Comparison of ENCODE assay signal across 43 cellular contexts in the genomic region with DNA sequence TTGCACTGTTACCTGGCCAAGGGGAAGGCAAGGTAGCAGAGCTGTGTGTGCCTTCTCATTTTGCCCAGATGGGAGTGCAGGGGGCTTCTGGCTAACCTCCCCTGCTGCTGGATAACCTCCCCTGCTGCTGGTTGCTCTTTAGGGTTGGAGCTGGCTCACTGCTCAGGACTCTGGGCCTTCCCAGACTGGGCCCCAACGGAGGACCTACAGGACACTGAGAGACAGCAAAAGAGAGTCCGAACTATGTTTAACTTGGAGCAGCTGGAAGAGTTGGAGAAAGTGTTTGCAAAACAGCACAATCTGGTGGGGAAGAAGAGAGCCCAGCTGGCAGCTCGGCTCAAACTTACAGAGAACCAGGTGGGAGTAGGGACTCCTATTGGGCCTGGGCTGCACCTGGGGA. TPM values are rescaled to one million over a fixed set of nuclear protein-coding genes. Genes with fewer than 3 reads are reported as not detected.
"Had no signal": no experiment of that assay in that cellular context is flagged by ENCODE, and none has a peak within 500 bp of the region (broad histone marks: within the 10 kb centered on the region; RNA-seq: fewer than 3 reads in every experiment).

No MANE protein-coding gene starts in this region.

- H3K4me1 Mint-ChIP-seq: activated T-helper 17 cell treated with anti-CD3 and anti-CD28 coated beads, Interleukin-2, amount 50 U/mL, for 72 hours had no signal

- H3K4me1 ChIP-seq: breast epithelium had no signal

- H3K9me3 ChIP-seq: adrenal gland, ascending aorta, body of pancreas, breast epithelium had no signal

- H3K4me3 ChIP-seq: adrenal gland, ascending aorta, body of pancreas, breast epithelium, cardiac muscle cell had no signal

- H3K36me3 ChIP-seq: adrenal gland, ascending aorta, brain microvascular endothelial cell, breast epithelium, cardiac muscle cell had no signal

- H3K27ac ChIP-seq: adrenal gland, ascending aorta, body of pancreas, brain microvascular endothelial cell, breast epithelium, cardiac muscle cell had no signal

- H3K27me3 ChIP-seq: ascending aorta had no signal

- H3K36me3 Mint-ChIP-seq: activated naive CD4-positive, alpha-beta T cell treated with anti-CD3 and anti-CD28 coated beads, Interleukin-2, amount 10 ng/mL, durations not matched to agents 7 days and 5 days; activated naive CD4-positive, alpha-beta T cell treated with anti-CD3 and anti-CD28 coated beads, Interleukin-2, amount 50 U/mL, for 24 hours; activated naive CD4-positive, alpha-beta T cell treated with anti-CD3 and anti-CD28 coated beads, Interleukin-2, amount 50 U/mL, for 72 hours; activated naive CD8-positive, alpha-beta T cell; activated naive CD8-positive, alpha-beta T cell treated with anti-CD3 and anti-CD28 coated beads for 36 hours; activated naive CD8-positive, alpha-beta T cell treated with anti-CD3 and anti-CD28 coated beads, Interleukin-2, amount 10 ng/mL, durations not matched to agents 7 days and 5 days; brain had no signal

- H3K9me3 Mint-ChIP-seq: activated naive CD4-positive, alpha-beta T cell treated with anti-CD3 and anti-CD28 coated beads for 36 hours; activated naive CD4-positive, alpha-beta T cell treated with anti-CD3 and anti-CD28 coated beads, Interleukin-2, amount 10 ng/mL, durations not matched to agents 7 days and 5 days; activated naive CD4-positive, alpha-beta T cell treated with anti-CD3 and anti-CD28 coated beads, Interleukin-2, amount 50 U/mL, for 24 hours; activated naive CD4-positive, alpha-beta T cell treated with anti-CD3 and anti-CD28 coated beads, Interleukin-2, amount 50 U/mL, for 72 hours; activated naive CD8-positive, alpha-beta T cell treated with anti-CD3 and anti-CD28 coated beads for 36 hours; activated naive CD8-positive, alpha-beta T cell treated with anti-CD3 and anti-CD28 coated beads, Interleukin-2, amount 10 ng/mL, durations not matched to agents 7 days and 5 days; activated naive CD8-positive, alpha-beta T cell treated with anti-CD3 and anti-CD28 coated beads, Interleukin-2, amount 50 U/mL, for 24 hours; activated T-cell treated with anti-CD3 and anti-CD28 coated beads, Interleukin-2, amount 50 U/mL, for 24 hours; activated T-cell treated with anti-CD3 and anti-CD28 coated beads, Interleukin-2, amount 50 U/mL, for 4 hours; activated T-helper 1 cell treated with anti-CD3 and anti-CD28 coated beads, Interleukin-12 subunit alpha, Interleukin-12 subunit beta, Interleukin-2, Interleukin-4 antibody, amounts not matched to agents 30 ng/mL and 10 ng/mL and 1 ng/mL, durations not matched to agents 14 hours and 24 hours and 36 hours; activated T-helper 17 cell treated with anti-CD3 and anti-CD28 coated beads, Interleukin-2, amount 50 U/mL, for 72 hours; activated T-helper 2 cell treated with anti-CD3 and anti-CD28 coated beads, Interferon-gamma antibody, Interleukin-2, Interleukin-4, amounts not matched to agents 10 μg/mL and 5 μg/mL and 100 μg/mL, durations not matched to agents 14 hours and 24 hours and 36 hours; central memory CD8-positive, alpha-beta T cell had no signal

- DNase-seq: activated effector memory CD4-positive, alpha-beta T cell treated with anti-CD3 and anti-CD28 coated beads, Interleukin-2, amount 50 U/mL, for 16 hours; activated effector memory CD4-positive, alpha-beta T cell treated with Interleukin-2 at 50 U/mL for 16 hours; activated gamma-delta T cell; activated gamma-delta T cell treated with Interleukin-2 at 50 U/mL for 16 hours; activated naive CD4-positive, alpha-beta T cell; activated naive CD4-positive, alpha-beta T cell treated with anti-CD3 and anti-CD28 coated beads for 36 hours; activated naive CD4-positive, alpha-beta T cell treated with anti-CD3 and anti-CD28 coated beads, Interleukin-2, amount 10 ng/mL, durations not matched to agents 7 days and 5 days; activated naive CD4-positive, alpha-beta T cell treated with anti-CD3 and anti-CD28 coated beads, Interleukin-2, amount 50 U/mL, for 16 hours; activated naive CD4-positive, alpha-beta T cell treated with Interleukin-2 at 50 U/mL for 16 hours; activated naive CD8-positive, alpha-beta T cell treated with anti-CD3 and anti-CD28 coated beads for 36 hours; activated naive CD8-positive, alpha-beta T cell treated with anti-CD3 and anti-CD28 coated beads, Interleukin-2, amount 10 ng/mL, durations not matched to agents 7 days and 5 days; activated naive CD8-positive, alpha-beta T cell treated with anti-CD3 and anti-CD28 coated beads, Interleukin-2, amount 50 U/mL, for 24 hours; activated T-cell treated with anti-CD3 and anti-CD28 coated beads, Interleukin-2, amount 50 U/mL, for 1 hour; activated T-cell treated with anti-CD3 and anti-CD28 coated beads, Interleukin-2, amount 50 U/mL, for 24 hours; activated T-cell treated with anti-CD3 and anti-CD28 coated beads, Interleukin-2, amount 50 U/mL, for 4 hours; activated T-cell treated with anti-CD3 and anti-CD28 coated beads, Interleukin-2, amount 50 U/mL, for 48 hours; adrenal gland; amniotic stem cell; amygdala; anterior cingulate cortex; aorta; body of pancreas; brain microvascular endothelial cell; caudate nucleus; central memory CD4-positive, alpha-beta T cell; cerebellar nuclear complex had no signal

- ATAC-seq: activated naive CD4-positive, alpha-beta T cell treated with anti-CD3 and anti-CD28 coated beads, Interleukin-2, amount 50 U/mL, for 72 hours; activated naive CD8-positive, alpha-beta T cell treated with anti-CD3 and anti-CD28 coated beads, Interleukin-2, amount 50 U/mL, for 24 hours; activated T-cell treated with anti-CD3 and anti-CD28 coated beads, Interleukin-2, amount 50 U/mL, for 4 hours; activated T-helper 17 cell treated with anti-CD3 and anti-CD28 coated beads, Interleukin-2, amount 50 U/mL, for 72 hours; body of pancreas had no signal

- H3K4me3 Mint-ChIP-seq: activated naive CD4-positive, alpha-beta T cell treated with anti-CD3 and anti-CD28 coated beads for 36 hours; activated naive CD4-positive, alpha-beta T cell treated with anti-CD3 and anti-CD28 coated beads, Interleukin-2, amount 10 ng/mL, durations not matched to agents 7 days and 5 days; activated naive CD4-positive, alpha-beta T cell treated with anti-CD3 and anti-CD28 coated beads, Interleukin-2, amount 50 U/mL, for 24 hours; activated naive CD8-positive, alpha-beta T cell; activated naive CD8-positive, alpha-beta T cell treated with anti-CD3 and anti-CD28 coated beads for 36 hours; activated naive CD8-positive, alpha-beta T cell treated with anti-CD3 and anti-CD28 coated beads, Interleukin-2, amount 10 ng/mL, durations not matched to agents 7 days and 5 days; activated naive CD8-positive, alpha-beta T cell treated with anti-CD3 and anti-CD28 coated beads, Interleukin-2, amount 50 U/mL, for 24 hours; activated T-cell treated with anti-CD3 and anti-CD28 coated beads, Interleukin-2, amount 50 U/mL, for 24 hours; activated T-cell treated with anti-CD3 and anti-CD28 coated beads, Interleukin-2, amount 50 U/mL, for 4 hours; activated T-helper 1 cell treated with anti-CD3 and anti-CD28 coated beads, Interleukin-12 subunit alpha, Interleukin-12 subunit beta, Interleukin-2, Interleukin-4 antibody, amounts not matched to agents 30 ng/mL and 10 ng/mL and 1 ng/mL, durations not matched to agents 14 hours and 24 hours and 36 hours; activated T-helper 17 cell treated with anti-CD3 and anti-CD28 coated beads, Interleukin-2, amount 50 U/mL, for 72 hours; brain; central memory CD8-positive, alpha-beta T cell had no signal

- H3K27ac Mint-ChIP-seq: activated naive CD4-positive, alpha-beta T cell treated with anti-CD3 and anti-CD28 coated beads for 36 hours; activated naive CD4-positive, alpha-beta T cell treated with anti-CD3 and anti-CD28 coated beads, Interleukin-2, amount 10 ng/mL, durations not matched to agents 7 days and 5 days; activated naive CD4-positive, alpha-beta T cell treated with anti-CD3 and anti-CD28 coated beads, Interleukin-2, amount 50 U/mL, for 24 hours; activated naive CD4-positive, alpha-beta T cell treated with anti-CD3 and anti-CD28 coated beads, Interleukin-2, amount 50 U/mL, for 72 hours; activated naive CD8-positive, alpha-beta T cell; activated naive CD8-positive, alpha-beta T cell treated with anti-CD3 and anti-CD28 coated beads for 36 hours; activated naive CD8-positive, alpha-beta T cell treated with anti-CD3 and anti-CD28 coated beads, Interleukin-2, amount 10 ng/mL, durations not matched to agents 7 days and 5 days; activated naive CD8-positive, alpha-beta T cell treated with anti-CD3 and anti-CD28 coated beads, Interleukin-2, amount 50 U/mL, for 24 hours; activated T-cell treated with anti-CD3 and anti-CD28 coated beads, Interleukin-2, amount 50 U/mL, for 24 hours; activated T-helper 1 cell treated with anti-CD3 and anti-CD28 coated beads, Interleukin-12 subunit alpha, Interleukin-12 subunit beta, Interleukin-2, Interleukin-4 antibody, amounts not matched to agents 30 ng/mL and 10 ng/mL and 1 ng/mL, durations not matched to agents 14 hours and 24 hours and 36 hours; activated T-helper 17 cell treated with anti-CD3 and anti-CD28 coated beads, Interleukin-2, amount 50 U/mL, for 72 hours; activated T-helper 2 cell treated with anti-CD3 and anti-CD28 coated beads, Interferon-gamma antibody, Interleukin-2, Interleukin-4, amounts not matched to agents 10 μg/mL and 5 μg/mL and 100 μg/mL, durations not matched to agents 14 hours and 24 hours and 36 hours; brain had no signal

- FAIRE-seq: astrocyte, bronchial epithelial cell had no signal

RNA-seq across cellular contexts. Expression of a gene that starts 5.9 kb away (rescaled TPM):
- total RNA-seq: activated naive CD4-positive, alpha-beta T cell treated with anti-CD3 and anti-CD28 coated beads for 36 hours; activated naive CD4-positive, alpha-beta T cell treated with anti-CD3 and anti-CD28 coated beads, Interleukin-2, amount 50 U/mL, for 72 hours; activated naive CD8-positive, alpha-beta T cell treated with anti-CD3 and anti-CD28 coated beads for 36 hours; activated naive CD8-positive, alpha-beta T cell treated with anti-CD3 and anti-CD28 coated beads, Interleukin-2, amount 10 ng/mL, durations not matched to agents 7 days and 5 days; activated T-cell treated with anti-CD3 and anti-CD28 coated beads, Interleukin-2, amount 50 U/mL, for 4 hours; activated T-helper 1 cell treated with anti-CD3 and anti-CD28 coated beads, Interleukin-12 subunit alpha, Interleukin-12 subunit beta, Interleukin-2, Interleukin-4 antibody, amounts not matched to agents 30 ng/mL and 10 ng/mL and 1 ng/mL, durations not matched to agents 14 hours and 24 hours and 36 hours; activated T-helper 17 cell treated with anti-CD3 and anti-CD28 coated beads, Interleukin-2, amount 50 U/mL, for 72 hours; activated T-helper 2 cell treated with anti-CD3 and anti-CD28 coated beads, Interferon-gamma antibody, Interleukin-2, Interleukin-4, amounts not matched to agents 10 μg/mL and 5 μg/mL and 100 μg/mL, durations not matched to agents 14 hours and 24 hours and 36 hours; adrenal gland; aorta; ascending aorta; astrocyte; body of pancreas; breast epithelium; bronchial epithelial cell; cardiac muscle cell; cardiac septum; cerebellum; chondrocyte had no signal
- polyA plus RNA-seq: adipose tissue, aorta, cardiac muscle cell had no signal
